In the genomic region with DNA sequence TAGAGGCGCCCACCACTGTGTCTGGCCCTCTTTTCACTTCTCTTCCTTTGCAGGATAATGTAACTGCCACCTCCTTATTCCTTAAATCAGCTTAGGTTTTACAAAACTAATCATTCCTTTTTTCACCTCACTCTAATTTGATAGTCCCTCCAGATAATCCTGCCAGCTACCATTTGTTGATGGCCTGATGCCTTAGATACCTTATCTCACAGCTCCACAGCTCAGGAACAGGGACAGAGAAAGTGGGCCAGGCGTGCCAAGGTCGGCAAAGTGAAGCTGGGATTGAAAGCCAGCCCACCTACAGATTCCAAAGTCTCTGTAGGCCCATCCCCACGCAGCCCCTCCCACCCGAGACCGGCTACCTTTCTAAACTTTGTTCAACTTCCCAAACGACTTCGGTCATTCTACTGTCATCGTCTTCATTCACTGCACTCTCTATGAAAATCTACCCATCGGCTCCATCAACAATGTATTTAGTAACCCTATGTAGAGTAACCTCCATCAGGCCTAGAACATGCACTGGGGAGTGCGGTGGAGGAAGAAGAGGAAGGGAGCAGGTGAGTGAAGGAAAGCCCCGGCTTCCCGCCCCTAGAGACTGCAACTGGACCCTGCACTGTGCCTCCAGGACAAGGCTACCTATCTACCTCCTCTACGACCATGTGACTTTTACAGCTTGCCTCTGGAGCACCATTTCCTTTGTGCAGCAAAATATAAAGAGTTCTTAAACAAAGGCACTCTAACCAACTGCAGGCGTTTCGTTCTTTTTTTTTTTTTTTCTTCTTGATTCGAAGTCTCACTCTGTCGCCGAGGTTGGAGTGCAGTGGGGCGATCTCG, we compare ENCODE assay signal across 8 cellular contexts. TPM values are rescaled to one million over a fixed set of nuclear protein-coding genes. Genes with fewer than 3 reads are reported as not detected.
DNase-seq lines count a peak whose midpoint lies in the region; ATAC-seq and TF ChIP-seq lines count a peak whose summit lies in the region.

No MANE protein-coding gene starts in this region.

- H2BK120ac ChIP-seq in IMR-90 (ENCODE audit: low read depth, low read length), result no peak overlapping the region

- ATAC-seq in IMR-90 (ENCODE audit: low read depth) (no peak), body of pancreas (no peak), lung (ENCODE audit: insufficient read depth, low FRiP score) (no peak), HG03457 (IDR thresholded peaks at IDR 0.05; ENCODE audit: unreplicated experiment) (no peak)

- peak overlapping the region; percentile 84 for H3K9ac ChIP-seq in IMR-90 (ENCODE audit: low read depth, low read length)

- WGBS in IMR-90 (ENCODE audit: extremely low coverage in 2 of 2, insufficient read length in 1 of 2), 2 experiments, result 77% methylated on average over 7 of the region's 21 CpGs; no CpG with 5 or more reads in 1 of the 2 experiments
- 24 to 26% methylated on average over 21 of the region's 21 CpGs for WGBS in body of pancreas, 2 donors
- WGBS in lung, 2 donors, result 33 to 39% methylated on average over 21 of the region's 21 CpGs

- no peak overlapping the region for H2BK15ac ChIP-seq in IMR-90 (ENCODE audit: low read depth, low read length)

- H2BK5ac ChIP-seq in IMR-90 (ENCODE audit: low read depth, low read length, poor library complexity, severe bottlenecking), result no peak overlapping the region

- H3K4me3 ChIP-seq in IMR-90 (ENCODE audit: insufficient read depth, low read depth, low read length) (peak overlapping the region; percentile 94), body of pancreas (no peak overlapping the region), lung (peak overlapping the region; percentile 80), vagina (peak overlapping the region; percentile 62 to 67), BE2C (ENCODE audit: low read depth, low read length) (no peak overlapping the region)

- peaks cover 3% of the 10 kb centered on the region for H4K20me1 ChIP-seq in IMR-90 (ENCODE audit: insufficient read depth, low read length)

- intact Hi-C loops in IMR-90 (cut with micrococcal nuclease), result loop anchor here (1.0 to 5.0 kb wide), 6 partner anchors 27 to 277 kb away; a partner anchor contains a TSS
- intact Hi-C loops in body of pancreas (cut with DNase I), result loop anchor here (10.0 kb wide), 1 partner anchor 103 kb away; a partner anchor contains a TSS
- intact Hi-C loops in vagina (cut with DNase I), result no loop called here

- peak overlapping the region; percentile 12; the same call in 1 of the 2 replicates for H3K14ac ChIP-seq in IMR-90 (replicated peaks; ENCODE audit: low read depth, low read length)

- H2AFZ ChIP-seq in IMR-90 (replicated peaks; ENCODE audit: low read length, poor library complexity), result peak overlapping the region; percentile 100

- peak overlapping the region; percentile 75 for H4K5ac ChIP-seq in IMR-90 (ENCODE audit: low read depth, low read length)

- dilution Hi-C loops in IMR-90 (cut with HindIII; ENCODE audit: low sequenced_read_pairs, unreplicated experiment), result no loop called here

- H3K79me1 ChIP-seq in IMR-90 (ENCODE audit: low read depth in 1 of 2, low read length in 2 of 2), result peaks cover 38 to 44% of the 10 kb centered on the region in 2 experiments

- H3K18ac ChIP-seq in IMR-90 (ENCODE audit: low read depth, low read length), result no peak overlapping the region

- H4K91ac ChIP-seq in IMR-90 (ENCODE audit: insufficient read depth, low read depth, low read length), result peak overlapping the region; percentile 66; the same call in 1 of the 2 replicates

- peaks cover 18% of the 10 kb centered on the region; the same call in 1 of the 2 replicates for H3K9me1 ChIP-seq in IMR-90 (ENCODE audit: insufficient read depth, low read length)

- POLR2A ChIA-PET in IMR-90 (lab: Charles Lee; ENCODE audit: unreplicated experiment), result no interaction called here

- CTCF ChIA-PET in IMR-90 (lab: Yijun Ruan, JAX), result interaction anchor here (0.6 to 1.3 kb wide), 6 partner anchors 11 to 282 kb away, joined by 3 to 5 read pairs (median 3); no protein-coding TSS in a partner anchor

- no TSS peak for BruUV-seq in IMR-90 (replicated peaks; lab: Mats Ljungman, UMichigan)

- H3K27me3 ChIP-seq in IMR-90 (ENCODE audit: control insufficient read depth, insufficient read depth, low read length), result no peaks in the 10 kb centered on the region
- H3K27me3 ChIP-seq in body of pancreas, result no peaks in the 10 kb centered on the region
- H3K27me3 ChIP-seq in lung (ENCODE audit: control insufficient read depth, insufficient read depth), result no peaks in the 10 kb centered on the region
- H3K27me3 ChIP-seq in vagina, result no peaks in the 10 kb centered on the region
- H3K27me3 ChIP-seq in BE2C, result peaks cover 3% of the 10 kb centered on the region

- TF ChIP-seq POLR2A in IMR-90 (IDR thresholded peaks at IDR 0.05; ENCODE audit: low read depth, low read length) (no peak), body of pancreas (IDR thresholded peaks at IDR 0.05) (no peak), vagina (IDR thresholded peaks at IDR 0.05) (no peak)

- peak overlapping the region; percentile 26 for H3K4ac ChIP-seq in IMR-90 (ENCODE audit: low read depth, low read length)

- no peak overlapping the region; the same call in 1 of the 2 replicates for H3K56ac ChIP-seq in IMR-90 (ENCODE audit: extremely low read depth, insufficient read depth, low read length)

- peak overlapping the region; percentile 51; the same call in 1 of the 2 replicates for H2AK5ac ChIP-seq in IMR-90 (ENCODE audit: low read depth, low read length)

- in situ Hi-C loops in IMR-90 (cut with MboI; ENCODE audit: low sequenced_read_pairs), result loop anchor here (10.0 kb wide), 1 partner anchor 113 kb away; a partner anchor contains a TSS

- TF ChIP-seq RAD21 in IMR-90 (IDR thresholded peaks at IDR 0.05; ENCODE audit: low read length), result no peak

- 0 out of 2 replicates have a peak overlapping the region, but pooled peaks have one; percentile 31 for H3K23ac ChIP-seq in IMR-90 (ENCODE audit: low read depth, low read length)

- DNase-seq in ELF-1 (ENCODE audit: low read depth, low spot score) (peak; percentile 75), IMR-90 (no peak), body of pancreas (peak in 2 of 4 donors; percentile 24 to 33), lung (ENCODE audit: low spot score) (no peak), vagina (ENCODE audit: extremely low spot score in 2 of 2) (no peak), BE2C (no peak), DMS 273 treated with DMSO at 0.1 percent for 48 hours (lab: John Stamatoyannopoulos, UW) (no peak)

- H3K4me2 ChIP-seq in IMR-90 (ENCODE audit: low read depth, low read length), result peak overlapping the region; percentile 86

- H4K8ac ChIP-seq in IMR-90 (ENCODE audit: low read depth in 2 of 2, low read length in 2 of 2), result peak overlapping the region; percentile 16 to 45; a peak in 2 of 4 replicates

- peaks cover 10% of the 10 kb centered on the region; the same call in 1 of the 2 replicates for H3K36me3 ChIP-seq in IMR-90 (ENCODE audit: control insufficient read depth, insufficient read depth, low read length)
- no peaks in the 10 kb centered on the region for H3K36me3 ChIP-seq in body of pancreas (replicated peaks in 1 of 2; ENCODE audit: insufficient read depth in 1 of 2, low read depth in 2 of 2)
- no peaks in the 10 kb centered on the region for H3K36me3 ChIP-seq in lung (ENCODE audit: control insufficient read depth in 2 of 2, insufficient read depth in 2 of 2, low read length in 2 of 2)
- peaks cover 0 to 12% of the 10 kb centered on the region in 2 donors for H3K36me3 ChIP-seq in vagina
- no peaks in the 10 kb centered on the region for H3K36me3 ChIP-seq in BE2C

- H2AK9ac ChIP-seq in IMR-90 (replicated peaks; ENCODE audit: low read depth, low read length, poor library complexity), result peak overlapping the region; percentile 1

- H3K9me3 ChIP-seq in IMR-90 (ENCODE audit: control insufficient read depth, insufficient read depth, low read length) (no peaks in the 10 kb centered on the region), body of pancreas (no peaks in the 10 kb centered on the region), lung (ENCODE audit: control insufficient read depth in 2 of 2, insufficient read depth in 1 of 2, low read length in 1 of 2) (no peaks in the 10 kb centered on the region), vagina (no peaks in the 10 kb centered on the region), BE2C (no peaks in the 10 kb centered on the region)

- H2BK20ac ChIP-seq in IMR-90 (ENCODE audit: low read depth, low read length), result no peak overlapping the region

- peaks cover 7% of the 10 kb centered on the region for H3K4me1 ChIP-seq in IMR-90 (ENCODE audit: control insufficient read depth, insufficient read depth, low read length)
- peaks cover 40% of the 10 kb centered on the region for H3K4me1 ChIP-seq in body of pancreas
- peaks cover 0 to 4% of the 10 kb centered on the region in 2 donors for H3K4me1 ChIP-seq in lung (ENCODE audit: control insufficient read depth in 2 of 2, insufficient read depth in 2 of 2, low read length in 2 of 2)
- peaks cover 23% of the 10 kb centered on the region for H3K4me1 ChIP-seq in vagina
- H3K4me1 ChIP-seq in BE2C, result no peaks in the 10 kb centered on the region; the same call in 1 of the 2 replicates

- TF ChIP-seq CTCF in IMR-90 (conservative IDR thresholded peaks at IDR 0.05; ENCODE audit: low read depth, low read length), result no peak
- peak in 1 of 7 experiments; percentile 18 for TF ChIP-seq CTCF in body of pancreas (IDR thresholded peaks at IDR 0.05)
- TF ChIP-seq CTCF in lung (IDR thresholded peaks at IDR 0.05; ENCODE audit: control extremely low read depth, extremely low read depth), result no peak
- no peak for TF ChIP-seq CTCF in vagina (IDR thresholded peaks at IDR 0.05)
- no peak for TF ChIP-seq CTCF in BE2C (IDR thresholded peaks at IDR 0.05; ENCODE audit: low read depth, low read length)

- H3K27ac ChIP-seq in IMR-90 (ENCODE audit: insufficient read depth, low read length) (peak overlapping the region; percentile 80), body of pancreas (peak overlapping the region in 3 of 4 donors; percentile 86 to 89 (median 88)), lung (ENCODE audit: low read depth in 1 of 2, low read length in 1 of 2) (peak overlapping the region in 1 of 2 donors; percentile 93), vagina (peak overlapping the region; percentile 77)

RNA-seq across cellular contexts. Expression of a gene that starts 1.5 kb away (rescaled TPM):
- total RNA-seq in IMR-90 (2012; rRNA removed) (44.1 and 45.0 TPM in 2 replicates), body of pancreas (1 to 10 TPM; 8.6 to 9.6 TPM), lung (10 to 100 TPM; 13.2 to 20.2 TPM), vagina (7.9 TPM)
- polyA plus RNA-seq in IMR-90 (2012; rRNA removed) (19.8 and 25.0 TPM in 2 replicates), lung (10 to 100 TPM; 12.0 to 13.2 TPM)
- 9.0 and 9.4 TPM in 2 replicates for polyA plus RNA-seq in IMR-90 (2012; cell fraction: cytosol; rRNA removed)
- 3.6 and 23.6 TPM in 2 replicates for polyA plus RNA-seq in IMR-90 (2012; cell fraction: nucleus; rRNA removed; ENCODE audit: low replicate concordance)
- polyA plus RNA-seq in BE2C (2012; ENCODE audit: insufficient read depth, insufficient read length, low read depth), result not detected

RNA-seq across cellular contexts. Expression of a gene that starts 28.1 kb away (rescaled TPM):
- 8.9 and 17.4 TPM in 2 replicates for total RNA-seq in IMR-90 (2012; rRNA removed)
- 10.3 and 12.0 TPM in 2 replicates for polyA plus RNA-seq in IMR-90 (2012; rRNA removed)
- polyA plus RNA-seq in IMR-90 (2012; cell fraction: cytosol; rRNA removed), result 5.8 and 16.9 TPM in 2 replicates
- polyA plus RNA-seq in IMR-90 (2012; cell fraction: nucleus; rRNA removed; ENCODE audit: low replicate concordance), result 2.3 and 5.0 TPM in 2 replicates
- 10 to 100 TPM; 17.1 to 18.5 TPM for total RNA-seq in body of pancreas
- 10 to 100 TPM; 30.0 to 32.7 TPM for total RNA-seq in lung
- polyA plus RNA-seq in lung, result 10 to 100 TPM; 24.2 to 36.0 TPM
- total RNA-seq in vagina, result 16.9 TPM
- polyA plus RNA-seq in BE2C (2012; ENCODE audit: insufficient read depth, insufficient read length, low read depth), result 11.7 TPM

Comparison
In these comparisons a context has a peak if more than half of its experiments do, and no peak if none do; other contexts are left out.
1. H3K4me3 ChIP-seq: peak in IMR-90 (single experiment), lung (single experiment) and vagina (2 of 2); none in body of pancreas (0 of 2) and BE2C (single experiment).